Comparison of ENCODE assay signal across 8 cellular contexts in genomic region chr19:18167975-18168645, GRCh38. TPM values are rescaled to one million over a fixed set of nuclear protein-coding genes. Genes with fewer than 3 reads are reported as not detected.
DNase-seq lines count a peak whose midpoint lies in the region; ATAC-seq, FAIRE-seq and TF ChIP-seq lines count a peak whose summit lies in the region.

No MANE protein-coding gene starts in this region.

- no peaks in the 10 kb centered on the region for H3K9me3 ChIP-seq in CD8-positive, alpha-beta memory T cell (ENCODE audit: low read length)
- no peaks in the 10 kb centered on the region for H3K9me3 ChIP-seq in kidney (ENCODE audit: control insufficient read depth in 1 of 2, low read length in 2 of 2)

- H3K4me3 ChIP-seq in CD8-positive, alpha-beta memory T cell (ENCODE audit: low read length): no peak overlapping the region
- H3K4me3 ChIP-seq in HFF-Myc (replicated peaks; ENCODE audit: low read depth, low read length) (no peak overlapping the region), astrocyte of the cerebellum (ENCODE audit: low read depth, low read length) (no peak overlapping the region), kidney (ENCODE audit: low read length in 2 of 2) (no peak overlapping the region)

- H3K27me3 Mint-ChIP-seq in CD8-positive, alpha-beta memory T cell: no peaks in the 10 kb centered on the region
- no peaks in the 10 kb centered on the region for H3K27me3 Mint-ChIP-seq in stimulated activated memory B cell treated with anti-CD40 and anti-IgM and Interleukin-4, amounts not matched to agents 10 μg/mL and 1 μg/mL and 100 μg/mL, for 72 hours

- peaks cover 8% of the 10 kb centered on the region for H3K36me3 ChIP-seq in CD8-positive, alpha-beta memory T cell (ENCODE audit: insufficient read depth, low read length)
- peaks cover 10 to 25% of the 10 kb centered on the region in 2 donors for H3K36me3 ChIP-seq in kidney (ENCODE audit: control insufficient read depth in 1 of 2, insufficient read depth in 2 of 2, low read length in 2 of 2)

- ATAC-seq in stimulated activated memory B cell treated with anti-CD40 and anti-IgM and Interleukin-4, amounts not matched to agents 10 μg/mL and 1 μg/mL and 100 μg/mL, for 72 hours: peak; percentile 49
- ATAC-seq in HG03196 (IDR thresholded peaks at IDR 0.05; ENCODE audit: unreplicated experiment): no peak

- H3K4me3 Mint-ChIP-seq in CD8-positive, alpha-beta memory T cell: peak overlapping the region in 1 of 7 donors; percentile 39
- H3K4me3 Mint-ChIP-seq in stimulated activated memory B cell treated with anti-CD40 and anti-IgM and Interleukin-4, amounts not matched to agents 10 μg/mL and 1 μg/mL and 100 μg/mL, for 72 hours: peak overlapping the region; percentile 91

- peaks cover 7 to 39% (median 9%) of the 10 kb centered on the region in 3 donors for H3K36me3 Mint-ChIP-seq in CD8-positive, alpha-beta memory T cell
- H3K36me3 Mint-ChIP-seq in stimulated activated memory B cell treated with anti-CD40 and anti-IgM and Interleukin-4, amounts not matched to agents 10 μg/mL and 1 μg/mL and 100 μg/mL, for 72 hours: peaks cover 45% of the 10 kb centered on the region

- no peaks in the 10 kb centered on the region for H3K27me3 ChIP-seq in CD8-positive, alpha-beta memory T cell (ENCODE audit: insufficient read depth, low read length, poor library complexity, severe bottlenecking)

- H3K27ac ChIP-seq in CD8-positive, alpha-beta memory T cell (ENCODE audit: low read depth, low read length): no peak overlapping the region
- H3K27ac ChIP-seq in kidney (ENCODE audit: low read depth in 2 of 2, low read length in 2 of 2): no peak overlapping the region

- H3K4me1 Mint-ChIP-seq in CD8-positive, alpha-beta memory T cell: peaks cover 0 to 5% (median 4%) of the 10 kb centered on the region in 3 donors
- peaks cover 52% of the 10 kb centered on the region for H3K4me1 Mint-ChIP-seq in stimulated activated memory B cell treated with anti-CD40 and anti-IgM and Interleukin-4, amounts not matched to agents 10 μg/mL and 1 μg/mL and 100 μg/mL, for 72 hours

- DNase-seq in CD8-positive, alpha-beta memory T cell: peak; percentile 35 to 68 (median 49)
- DNase-seq in HFF-Myc (ENCODE audit: extremely low read depth, low read depth): no peak
- DNase-seq in SW480 (ENCODE audit: low spot score): peak; percentile 35
- DNase-seq in astrocyte of the cerebellum (ENCODE audit: low read depth): no peak
- DNase-seq in kidney: no peak
- DNase-seq in mesenteric fat pad (ENCODE audit: low spot score): no peak

- no peak overlapping the region for H3K9ac ChIP-seq in kidney (ENCODE audit: low read length in 2 of 2)

- H3K9me3 Mint-ChIP-seq in CD8-positive, alpha-beta memory T cell: no peaks in the 10 kb centered on the region
- no peaks in the 10 kb centered on the region for H3K9me3 Mint-ChIP-seq in stimulated activated memory B cell treated with anti-CD40 and anti-IgM and Interleukin-4, amounts not matched to agents 10 μg/mL and 1 μg/mL and 100 μg/mL, for 72 hours

- intact Hi-C loops in kidney (cut with DNase I): no loop called here

- no peak for FAIRE-seq in kidney (lab: Jason Lieb, UNC)

- CTCF ChIA-PET in CD8-positive, alpha-beta memory T cell (lab: Charles Lee): interaction anchor here (0.6 to 1.7 kb wide), 22 partner anchors 9 to 403 kb away, joined by 3 to 16 read pairs (median 4); partner anchors contain the start of genes IL12RB1 and PIK3R2

- peak overlapping the region in 4 of 8 donors; percentile 23 to 75 (median 56) for H3K27ac Mint-ChIP-seq in CD8-positive, alpha-beta memory T cell
- H3K27ac Mint-ChIP-seq in stimulated activated memory B cell treated with anti-CD40 and anti-IgM and Interleukin-4, amounts not matched to agents 10 μg/mL and 1 μg/mL and 100 μg/mL, for 72 hours: peak overlapping the region; percentile 92

- POLR2A ChIA-PET in CD8-positive, alpha-beta memory T cell (lab: Charles Lee): interaction anchor here (0.5 kb wide), 1 partner anchor 188 kb away, joined by 4 read pairs; no protein-coding TSS in a partner anchor

- TF ChIP-seq CTCF in HFF-Myc (IDR thresholded peaks at IDR 0.05; ENCODE audit: low read depth, low read length, missing control alignments): peak; percentile 79
- TF ChIP-seq CTCF in astrocyte of the cerebellum (IDR thresholded peaks at IDR 0.05; ENCODE audit: low read depth, low read length, missing control alignments): peak; percentile 75
- peak; percentile 75 for TF ChIP-seq CTCF in kidney (IDR thresholded peaks at IDR 0.05; ENCODE audit: borderline replicate concordance, extremely low read depth, insufficient read depth)

- H3K4me1 ChIP-seq in CD8-positive, alpha-beta memory T cell (ENCODE audit: insufficient read depth, low read length): peaks cover under 1% of the 10 kb centered on the region
- H3K4me1 ChIP-seq in kidney (ENCODE audit: control insufficient read depth in 1 of 2, insufficient read depth in 1 of 2, low read depth in 1 of 2, low read length in 2 of 2): peaks cover 0 to 1% of the 10 kb centered on the region in 2 donors

- in situ Hi-C loops in astrocyte of the cerebellum (cut with HindIII; ENCODE audit: low sequenced_read_pairs): loop anchor here (10.0 kb wide), 1 partner anchor 213 kb away; no protein-coding TSS in a partner anchor

RNA-seq across cellular contexts. Expression of gene IFI30, which starts 5.5 kb away (rescaled TPM):
- total RNA-seq in CD8-positive, alpha-beta memory T cell: 10 to 100 TPM; 33.3 to 34.5 TPM
- 10.9 TPM for polyA plus RNA-seq in CD8-positive, alpha-beta memory T cell
- total RNA-seq in kidney (109 TPM), mesenteric fat pad (236 TPM)
- 173 TPM for polyA plus RNA-seq in kidney (ENCODE audit: insufficient read depth, low read depth, low replicate concordance)

RNA-seq across cellular contexts. Expression of gene PIK3R2, which starts 15.1 kb away (rescaled TPM):
- total RNA-seq in CD8-positive, alpha-beta memory T cell: 10 to 100 TPM; 17.7 to 17.9 TPM
- polyA plus RNA-seq in CD8-positive, alpha-beta memory T cell: 5.7 TPM
- total RNA-seq in kidney: 29.6 TPM
- polyA plus RNA-seq in kidney (ENCODE audit: insufficient read depth, low read depth, low replicate concordance): 10.1 TPM
- 14.8 TPM for total RNA-seq in mesenteric fat pad

RNA-seq across cellular contexts. Expression of gene MPV17L2, which starts 24.9 kb away (rescaled TPM):
- 10 to 100 TPM; 24.2 to 24.6 TPM for total RNA-seq in CD8-positive, alpha-beta memory T cell
- 12.6 TPM for polyA plus RNA-seq in CD8-positive, alpha-beta memory T cell
- 11.5 TPM for total RNA-seq in kidney
- 31.1 TPM for polyA plus RNA-seq in kidney (ENCODE audit: insufficient read depth, low read depth, low replicate concordance)
- total RNA-seq in mesenteric fat pad: 10.7 TPM

RNA-seq across cellular contexts. Expression of gene RAB3A, which starts 35.7 kb away (rescaled TPM):
- 1 to 10 TPM; 2.9 to 3.8 TPM for total RNA-seq in CD8-positive, alpha-beta memory T cell
- 0.59 TPM for polyA plus RNA-seq in CD8-positive, alpha-beta memory T cell
- total RNA-seq in kidney (5.2 TPM), mesenteric fat pad (3.0 TPM)
- 10.5 TPM for polyA plus RNA-seq in kidney (ENCODE audit: insufficient read depth, low read depth, low replicate concordance)

RNA-seq across cellular contexts. Expression of gene PDE4C, which starts 58.1 kb away (rescaled TPM):
- not detected for total RNA-seq in CD8-positive, alpha-beta memory T cell
- polyA plus RNA-seq in CD8-positive, alpha-beta memory T cell: not detected
- total RNA-seq in kidney (2.0 TPM), mesenteric fat pad (not detected)
- not detected for polyA plus RNA-seq in kidney (ENCODE audit: insufficient read depth, low read depth, low replicate concordance)

Comparison
In these comparisons a context has a peak if more than half of its experiments do, and no peak if none do; other contexts are left out.
1. DNase-seq: peak in CD8-positive, alpha-beta memory T cell (5 of 5) and SW480 (single experiment); none in HFF-Myc (single experiment), astrocyte of the cerebellum (single experiment), kidney (single experiment) and mesenteric fat pad (single experiment).
2. Peak in every context shown above with its lines, with median percentiles within 50 percentile points of each other: CTCF ChIP-seq.